In the genomic region with DNA sequence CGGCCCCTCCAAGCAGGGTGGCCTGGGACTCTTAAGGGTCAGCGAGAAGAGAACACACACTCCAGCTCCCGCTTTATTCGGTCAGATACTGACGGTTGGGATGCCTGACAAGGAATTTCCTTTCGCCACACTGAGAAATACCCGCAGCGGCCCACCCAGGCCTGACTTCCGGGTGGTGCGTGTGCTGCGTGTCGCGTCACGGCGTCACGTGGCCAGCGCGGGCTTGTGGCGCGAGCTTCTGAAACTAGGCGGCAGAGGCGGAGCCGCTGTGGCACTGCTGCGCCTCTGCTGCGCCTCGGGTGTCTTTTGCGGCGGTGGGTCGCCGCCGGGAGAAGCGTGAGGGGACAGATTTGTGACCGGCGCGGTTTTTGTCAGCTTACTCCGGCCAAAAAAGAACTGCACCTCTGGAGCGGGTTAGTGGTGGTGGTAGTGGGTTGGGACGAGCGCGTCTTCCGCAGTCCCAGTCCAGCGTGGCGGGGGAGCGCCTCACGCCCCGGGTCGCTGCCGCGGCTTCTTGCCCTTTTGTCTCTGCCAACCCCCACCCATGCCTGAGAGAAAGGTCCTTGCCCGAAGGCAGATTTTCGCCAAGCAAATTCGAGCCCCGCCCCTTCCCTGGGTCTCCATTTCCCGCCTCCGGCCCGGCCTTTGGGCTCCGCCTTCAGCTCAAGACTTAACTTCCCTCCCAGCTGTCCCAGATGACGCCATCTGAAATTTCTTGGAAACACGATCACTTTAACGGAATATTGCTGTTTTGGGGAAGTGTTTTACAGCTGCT, we compare ENCODE assay signal across 1 cellular context.
TF ChIP-seq lines count a peak whose summit lies in the region.

A gene with protein sequence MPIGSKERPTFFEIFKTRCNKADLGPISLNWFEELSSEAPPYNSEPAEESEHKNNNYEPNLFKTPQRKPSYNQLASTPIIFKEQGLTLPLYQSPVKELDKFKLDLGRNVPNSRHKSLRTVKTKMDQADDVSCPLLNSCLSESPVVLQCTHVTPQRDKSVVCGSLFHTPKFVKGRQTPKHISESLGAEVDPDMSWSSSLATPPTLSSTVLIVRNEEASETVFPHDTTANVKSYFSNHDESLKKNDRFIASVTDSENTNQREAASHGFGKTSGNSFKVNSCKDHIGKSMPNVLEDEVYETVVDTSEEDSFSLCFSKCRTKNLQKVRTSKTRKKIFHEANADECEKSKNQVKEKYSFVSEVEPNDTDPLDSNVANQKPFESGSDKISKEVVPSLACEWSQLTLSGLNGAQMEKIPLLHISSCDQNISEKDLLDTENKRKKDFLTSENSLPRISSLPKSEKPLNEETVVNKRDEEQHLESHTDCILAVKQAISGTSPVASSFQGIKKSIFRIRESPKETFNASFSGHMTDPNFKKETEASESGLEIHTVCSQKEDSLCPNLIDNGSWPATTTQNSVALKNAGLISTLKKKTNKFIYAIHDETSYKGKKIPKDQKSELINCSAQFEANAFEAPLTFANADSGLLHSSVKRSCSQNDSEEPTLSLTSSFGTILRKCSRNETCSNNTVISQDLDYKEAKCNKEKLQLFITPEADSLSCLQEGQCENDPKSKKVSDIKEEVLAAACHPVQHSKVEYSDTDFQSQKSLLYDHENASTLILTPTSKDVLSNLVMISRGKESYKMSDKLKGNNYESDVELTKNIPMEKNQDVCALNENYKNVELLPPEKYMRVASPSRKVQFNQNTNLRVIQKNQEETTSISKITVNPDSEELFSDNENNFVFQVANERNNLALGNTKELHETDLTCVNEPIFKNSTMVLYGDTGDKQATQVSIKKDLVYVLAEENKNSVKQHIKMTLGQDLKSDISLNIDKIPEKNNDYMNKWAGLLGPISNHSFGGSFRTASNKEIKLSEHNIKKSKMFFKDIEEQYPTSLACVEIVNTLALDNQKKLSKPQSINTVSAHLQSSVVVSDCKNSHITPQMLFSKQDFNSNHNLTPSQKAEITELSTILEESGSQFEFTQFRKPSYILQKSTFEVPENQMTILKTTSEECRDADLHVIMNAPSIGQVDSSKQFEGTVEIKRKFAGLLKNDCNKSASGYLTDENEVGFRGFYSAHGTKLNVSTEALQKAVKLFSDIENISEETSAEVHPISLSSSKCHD (N-terminal part only) (plus strand): TSS at position 254 of the 775 bp plus-strand sequence. CDS start 953 bp downstream, outside the sequence.
A gene with protein sequence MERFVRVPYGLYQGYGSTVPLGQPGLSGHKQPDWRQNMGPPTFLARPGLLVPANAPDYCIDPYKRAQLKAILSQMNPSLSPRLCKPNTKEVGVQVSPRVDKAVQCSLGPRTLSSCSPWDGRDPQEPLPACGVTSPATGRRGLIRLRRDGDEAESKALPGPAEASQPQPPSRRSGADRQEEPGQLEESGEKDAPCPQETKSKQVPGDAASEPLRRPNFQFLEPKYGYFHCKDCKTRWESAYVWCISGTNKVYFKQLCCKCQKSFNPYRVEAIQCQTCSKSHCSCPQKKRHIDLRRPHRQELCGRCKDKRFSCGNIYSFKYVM (minus strand): TSS at position 109 of the 775 bp plus-strand sequence. CDS start 3,438 bp downstream, outside the sequence.

TF ChIP-seq in GM23338, 12 proteins besides CTCF, POLR2A, EP300 and RAD21 (continued from another document):
- TF ChIP-seq, protein P1, sequence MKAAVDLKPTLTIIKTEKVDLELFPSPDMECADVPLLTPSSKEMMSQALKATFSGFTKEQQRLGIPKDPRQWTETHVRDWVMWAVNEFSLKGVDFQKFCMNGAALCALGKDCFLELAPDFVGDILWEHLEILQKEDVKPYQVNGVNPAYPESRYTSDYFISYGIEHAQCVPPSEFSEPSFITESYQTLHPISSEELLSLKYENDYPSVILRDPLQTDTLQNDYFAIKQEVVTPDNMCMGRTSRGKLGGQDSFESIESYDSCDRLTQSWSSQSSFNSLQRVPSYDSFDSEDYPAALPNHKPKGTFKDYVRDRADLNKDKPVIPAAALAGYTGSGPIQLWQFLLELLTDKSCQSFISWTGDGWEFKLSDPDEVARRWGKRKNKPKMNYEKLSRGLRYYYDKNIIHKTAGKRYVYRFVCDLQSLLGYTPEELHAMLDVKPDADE (IDR thresholded peaks at IDR 0.05): 0 out of 2 replicates have a peak, but pooled peaks have one; percentile 33
- TF ChIP-seq EZH2phosphoT487 (IDR thresholded peaks at IDR 0.05; ENCODE audit: unreplicated experiment) (no peak), CREB1 (CRISPR knock-in tag; IDR thresholded peaks at IDR 0.05; ENCODE audit: low read depth) (peak; percentile 90), STAT1 (IDR thresholded peaks at IDR 0.05; ENCODE audit: unreplicated experiment) (no peak), ZNF331 (CRISPR knock-in tag; IDR thresholded peaks at IDR 0.05; ENCODE audit: low read depth) (no peak), EZH2 (IDR thresholded peaks at IDR 0.05; ENCODE audit: low read depth, unreplicated experiment) (no peak), ZNF114 (CRISPR knock-in tag; IDR thresholded peaks at IDR 0.05) (no peak), JUNB (IDR thresholded peaks at IDR 0.05; ENCODE audit: unreplicated experiment) (no peak)
- TF ChIP-seq, protein P2, sequence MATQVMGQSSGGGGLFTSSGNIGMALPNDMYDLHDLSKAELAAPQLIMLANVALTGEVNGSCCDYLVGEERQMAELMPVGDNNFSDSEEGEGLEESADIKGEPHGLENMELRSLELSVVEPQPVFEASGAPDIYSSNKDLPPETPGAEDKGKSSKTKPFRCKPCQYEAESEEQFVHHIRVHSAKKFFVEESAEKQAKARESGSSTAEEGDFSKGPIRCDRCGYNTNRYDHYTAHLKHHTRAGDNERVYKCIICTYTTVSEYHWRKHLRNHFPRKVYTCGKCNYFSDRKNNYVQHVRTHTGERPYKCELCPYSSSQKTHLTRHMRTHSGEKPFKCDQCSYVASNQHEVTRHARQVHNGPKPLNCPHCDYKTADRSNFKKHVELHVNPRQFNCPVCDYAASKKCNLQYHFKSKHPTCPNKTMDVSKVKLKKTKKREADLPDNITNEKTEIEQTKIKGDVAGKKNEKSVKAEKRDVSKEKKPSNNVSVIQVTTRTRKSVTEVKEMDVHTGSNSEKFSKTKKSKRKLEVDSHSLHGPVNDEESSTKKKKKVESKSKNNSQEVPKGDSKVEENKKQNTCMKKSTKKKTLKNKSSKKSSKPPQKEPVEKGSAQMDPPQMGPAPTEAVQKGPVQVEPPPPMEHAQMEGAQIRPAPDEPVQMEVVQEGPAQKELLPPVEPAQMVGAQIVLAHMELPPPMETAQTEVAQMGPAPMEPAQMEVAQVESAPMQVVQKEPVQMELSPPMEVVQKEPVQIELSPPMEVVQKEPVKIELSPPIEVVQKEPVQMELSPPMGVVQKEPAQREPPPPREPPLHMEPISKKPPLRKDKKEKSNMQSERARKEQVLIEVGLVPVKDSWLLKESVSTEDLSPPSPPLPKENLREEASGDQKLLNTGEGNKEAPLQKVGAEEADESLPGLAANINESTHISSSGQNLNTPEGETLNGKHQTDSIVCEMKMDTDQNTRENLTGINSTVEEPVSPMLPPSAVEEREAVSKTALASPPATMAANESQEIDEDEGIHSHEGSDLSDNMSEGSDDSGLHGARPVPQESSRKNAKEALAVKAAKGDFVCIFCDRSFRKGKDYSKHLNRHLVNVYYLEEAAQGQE (IDR thresholded peaks at IDR 0.05; ENCODE audit: unreplicated experiment): no peak
- TF ChIP-seq, protein P3, sequence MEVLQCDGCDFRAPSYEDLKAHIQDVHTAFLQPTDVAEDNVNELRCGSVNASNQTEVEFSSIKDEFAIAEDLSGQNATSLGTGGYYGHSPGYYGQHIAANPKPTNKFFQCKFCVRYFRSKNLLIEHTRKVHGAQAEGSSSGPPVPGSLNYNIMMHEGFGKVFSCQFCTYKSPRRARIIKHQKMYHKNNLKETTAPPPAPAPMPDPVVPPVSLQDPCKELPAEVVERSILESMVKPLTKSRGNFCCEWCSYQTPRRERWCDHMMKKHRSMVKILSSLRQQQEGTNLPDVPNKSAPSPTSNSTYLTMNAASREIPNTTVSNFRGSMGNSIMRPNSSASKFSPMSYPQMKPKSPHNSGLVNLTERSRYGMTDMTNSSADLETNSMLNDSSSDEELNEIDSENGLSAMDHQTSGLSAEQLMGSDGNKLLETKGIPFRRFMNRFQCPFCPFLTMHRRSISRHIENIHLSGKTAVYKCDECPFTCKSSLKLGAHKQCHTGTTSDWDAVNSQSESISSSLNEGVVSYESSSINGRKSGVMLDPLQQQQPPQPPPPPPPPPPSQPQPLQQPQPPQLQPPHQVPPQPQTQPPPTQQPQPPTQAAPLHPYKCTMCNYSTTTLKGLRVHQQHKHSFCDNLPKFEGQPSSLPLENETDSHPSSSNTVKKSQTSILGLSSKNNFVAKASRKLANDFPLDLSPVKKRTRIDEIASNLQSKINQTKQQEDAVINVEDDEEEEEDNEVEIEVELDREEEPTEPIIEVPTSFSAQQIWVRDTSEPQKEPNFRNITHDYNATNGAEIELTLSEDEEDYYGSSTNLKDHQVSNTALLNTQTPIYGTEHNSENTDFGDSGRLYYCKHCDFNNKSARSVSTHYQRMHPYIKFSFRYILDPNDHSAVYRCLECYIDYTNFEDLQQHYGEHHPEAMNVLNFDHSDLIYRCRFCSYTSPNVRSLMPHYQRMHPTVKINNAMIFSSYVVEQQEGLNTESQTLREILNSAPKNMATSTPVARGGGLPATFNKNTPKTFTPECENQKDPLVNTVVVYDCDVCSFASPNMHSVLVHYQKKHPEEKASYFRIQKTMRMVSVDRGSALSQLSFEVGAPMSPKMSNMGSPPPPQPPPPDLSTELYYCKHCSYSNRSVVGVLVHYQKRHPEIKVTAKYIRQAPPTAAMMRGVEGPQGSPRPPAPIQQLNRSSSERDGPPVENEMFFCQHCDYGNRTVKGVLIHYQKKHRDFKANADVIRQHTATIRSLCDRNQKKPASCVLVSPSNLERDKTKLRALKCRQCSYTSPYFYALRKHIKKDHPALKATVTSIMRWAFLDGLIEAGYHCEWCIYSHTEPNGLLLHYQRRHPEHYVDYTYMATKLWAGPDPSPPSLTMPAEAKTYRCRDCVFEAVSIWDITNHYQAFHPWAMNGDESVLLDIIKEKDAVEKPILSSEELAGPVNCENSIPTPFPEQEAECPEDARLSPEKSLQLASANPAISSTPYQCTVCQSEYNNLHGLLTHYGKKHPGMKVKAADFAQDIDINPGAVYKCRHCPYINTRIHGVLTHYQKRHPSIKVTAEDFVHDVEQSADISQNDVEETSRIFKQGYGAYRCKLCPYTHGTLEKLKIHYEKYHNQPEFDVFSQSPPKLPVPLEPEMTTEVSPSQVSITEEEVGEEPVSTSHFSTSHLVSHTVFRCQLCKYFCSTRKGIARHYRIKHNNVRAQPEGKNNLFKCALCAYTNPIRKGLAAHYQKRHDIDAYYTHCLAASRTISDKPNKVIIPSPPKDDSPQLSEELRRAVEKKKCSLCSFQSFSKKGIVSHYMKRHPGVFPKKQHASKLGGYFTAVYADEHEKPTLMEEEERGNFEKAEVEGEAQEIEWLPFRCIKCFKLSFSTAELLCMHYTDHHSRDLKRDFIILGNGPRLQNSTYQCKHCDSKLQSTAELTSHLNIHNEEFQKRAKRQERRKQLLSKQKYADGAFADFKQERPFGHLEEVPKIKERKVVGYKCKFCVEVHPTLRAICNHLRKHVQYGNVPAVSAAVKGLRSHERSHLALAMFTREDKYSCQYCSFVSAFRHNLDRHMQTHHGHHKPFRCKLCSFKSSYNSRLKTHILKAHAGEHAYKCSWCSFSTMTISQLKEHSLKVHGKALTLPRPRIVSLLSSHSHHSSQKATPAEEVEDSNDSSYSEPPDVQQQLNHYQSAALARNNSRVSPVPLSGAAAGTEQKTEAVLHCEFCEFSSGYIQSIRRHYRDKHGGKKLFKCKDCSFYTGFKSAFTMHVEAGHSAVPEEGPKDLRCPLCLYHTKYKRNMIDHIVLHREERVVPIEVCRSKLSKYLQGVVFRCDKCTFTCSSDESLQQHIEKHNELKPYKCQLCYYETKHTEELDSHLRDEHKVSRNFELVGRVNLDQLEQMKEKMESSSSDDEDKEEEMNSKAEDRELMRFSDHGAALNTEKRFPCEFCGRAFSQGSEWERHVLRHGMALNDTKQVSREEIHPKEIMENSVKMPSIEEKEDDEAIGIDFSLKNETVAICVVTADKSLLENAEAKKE (CRISPR knock-in tag; IDR thresholded peaks at IDR 0.05): no peak
